Comparison of ENCODE assay signal across 23 cellular contexts in genomic region chr3:97057365-97057764, GRCh38.
DNase-seq lines count a peak whose midpoint lies in the region; ATAC-seq, FAIRE-seq and TF ChIP-seq lines count a peak whose summit lies in the region.
"Had no signal": no experiment of that assay in that cellular context is flagged by ENCODE, and none has a peak within 500 bp of the region (broad histone marks: within the 10 kb centered on the region; RNA-seq: fewer than 3 reads in every experiment).

No MANE protein-coding gene starts in this region.

- ATAC-seq in A549 (no peak), GM23338 (no peak), GM12878 (no peak), HG02973 (IDR thresholded peaks at IDR 0.05; ENCODE audit: unreplicated experiment) (no peak)
- ATAC-seq: CD8-positive, alpha-beta T cell had no signal

- FAIRE-seq in A549 (lab: Jason Lieb, UNC) (no peak), GM12878 (lab: Jason Lieb, UNC) (no peak), H1 (lab: Jason Lieb, UNC) (no peak), GM19239 (lab: Jason Lieb, UNC) (no peak)
- FAIRE-seq: D721Med, G401.6, GM12892, GM18507 had no signal

- no peaks in the 10 kb centered on the region for H3K4me1 Mint-ChIP-seq in GM23338
- H3K4me1 Mint-ChIP-seq: B cell had no signal

- H3K9ac ChIP-seq in GM12878 (ENCODE audit: control insufficient read depth, insufficient read depth, low read length) (no peak overlapping the region), H1 (replicated peaks in 1 of 4; ENCODE audit: extremely low read depth in 1 of 4, low read depth in 3 of 4, low read length in 3 of 4) (no peak overlapping the region; a peak in 1 of 7 replicates)
- H3K9ac ChIP-seq: BLaER1 treated with 17β-estradiol and CSF1 and Interleukin-3, amounts not matched to agents 10 nM and 100 nM had no signal

- no peak for TF ChIP-seq CTCF in A549 (IDR thresholded peaks at IDR 0.05)
- no peak for TF ChIP-seq CTCF in GM23338 (conservative IDR thresholded peaks at IDR 0.05; ENCODE audit: low read depth in 2 of 2)
- TF ChIP-seq CTCF in GM12878 (IDR thresholded peaks at IDR 0.05 in 2 of 3, conservative IDR thresholded peaks at IDR 0.05 in 1 of 3; ENCODE audit: control insufficient read depth in 2 of 3, extremely low read depth in 1 of 3, insufficient read depth in 1 of 3, low read depth in 3 of 3, low read length in 3 of 3): no peak
- TF ChIP-seq CTCF in H1 (IDR thresholded peaks at IDR 0.05; ENCODE audit: control extremely low read depth in 1 of 3, insufficient read depth in 1 of 3, low read depth in 1 of 3, low read length in 3 of 3): no peak

- H2BK120ac ChIP-seq in H1 (replicated peaks; ENCODE audit: low read depth, low read length): no peak overlapping the region

- H3K79me1 ChIP-seq in H1 (ENCODE audit: low read depth, low read length): no peaks in the 10 kb centered on the region

- no peak overlapping the region for H2BK5ac ChIP-seq in H1 (ENCODE audit: low read depth, low read length)

- H3K9me3 ChIP-seq in A549 (no peaks in the 10 kb centered on the region), GM12878 (replicated peaks; ENCODE audit: control insufficient read depth, insufficient read depth, low read length) (no peaks in the 10 kb centered on the region), H1 (ENCODE audit: insufficient read depth in 2 of 2, low read depth in 1 of 2, low read length in 1 of 2) (no peaks in the 10 kb centered on the region)
- H3K9me3 ChIP-seq: Caco-2 had no signal

- 6% methylated on average over 3 of the region's 3 CpGs for WGBS in A549 (ENCODE audit: missing lambda C conversion rate)
- WGBS in GM12878 (ENCODE audit: insufficient coverage, insufficient replicate concordance, low lambda C conversion rate, missing lambda C conversion rate): 27% methylated on average over 3 of the region's 3 CpGs
- WGBS in H1 (ENCODE audit: extremely low coverage in 1 of 2, insufficient coverage in 1 of 2, insufficient read length in 1 of 2, insufficient replicate concordance in 2 of 2, low coverage in 1 of 2, low lambda C conversion rate in 2 of 2, missing lambda C conversion rate in 1 of 2), 2 experiments: 90% methylated on average over 3 of the region's 3 CpGs; no CpG with 5 or more reads in 1 of the 2 experiments

- H3K18ac ChIP-seq in H1 (ENCODE audit: extremely low read depth, low read length): no peak overlapping the region

- intact Hi-C loops in GM12878 (cut with micrococcal nuclease; ENCODE audit: unreplicated experiment): no loop called here

- no peak overlapping the region for H2BK12ac ChIP-seq in H1 (ENCODE audit: low read depth, low read length)

- H3K23ac ChIP-seq in H1 (ENCODE audit: insufficient read length): no peak overlapping the region

- peaks cover 3% of the 10 kb centered on the region; the same call in 2 of the 3 replicates for H3K9me3 Mint-ChIP-seq in GM23338

- H4K5ac ChIP-seq in H1 (ENCODE audit: insufficient read length, low read depth, low read length): no peak overlapping the region

- CTCF ChIA-PET in A549 (lab: Yijun Ruan, JAX): interaction anchor here (0.6 kb wide), 1 partner anchor 99 kb away, joined by 3 read pairs; no protein-coding TSS in a partner anchor
- CTCF ChIA-PET in GM12878 (lab: Yijun Ruan, JAX): interaction anchor here (0.8 kb wide), 1 partner anchor 11 kb away, joined by 3 read pairs; no protein-coding TSS in a partner anchor
- CTCF ChIA-PET in H1 (lab: Charles Lee; ENCODE audit: partially characterized antibody): no interaction called here

- H4K91ac ChIP-seq in H1 (replicated peaks; ENCODE audit: insufficient read length, low read length): no peak overlapping the region

- H3K9me2 ChIP-seq in GM23338 (ENCODE audit: insufficient read depth): no peaks in the 10 kb centered on the region

- H3K4me3 Mint-ChIP-seq in GM23338: no peak overlapping the region
- H3K4me3 Mint-ChIP-seq: B cell; CD4-positive, alpha-beta T cell; CD8-positive, alpha-beta T cell had no signal

- no peak overlapping the region for H3K27ac Mint-ChIP-seq in GM23338
- H3K27ac Mint-ChIP-seq: B cell; CD4-positive, alpha-beta T cell; CD8-positive, alpha-beta T cell had no signal

- DNase-seq in A549 (ENCODE audit: low read depth in 1 of 2, low spot score in 1 of 2) (no peak), GM23338 (ENCODE audit: low spot score) (no peak), GM12878 (ENCODE audit: low read depth, low spot score) (no peak), H1 (ENCODE audit: low read depth in 1 of 2, low spot score in 2 of 2) (no peak), Kasumi-1 (lab: John Stamatoyannopoulos, UW) (no peak), GM19239 (ENCODE audit: insufficient read length, low spot score) (no peak), OCI-M1 (lab: John Stamatoyannopoulos, UW) (no peak)
- DNase-seq: 8988T; AML-193; Caco-2; Calu3; CD4-positive, alpha-beta T cell; CD8-positive, alpha-beta T cell; DMS79 treated with DMSO at 0.1 percent for 48 hours; GF-D8 had no signal

- H3K4me2 ChIP-seq in A549 (no peak overlapping the region), GM23338 (no peak overlapping the region), GM12878 (ENCODE audit: control insufficient read depth, insufficient read depth) (no peak overlapping the region), H1 (ENCODE audit: insufficient read depth in 1 of 2, low read depth in 2 of 2, low read length in 2 of 2) (no peak overlapping the region)
- H3K4me2 ChIP-seq: BLaER1 treated with 17β-estradiol and CSF1 and Interleukin-3, amounts not matched to agents 10 nM and 100 nM had no signal

- no peak overlapping the region for H4K8ac ChIP-seq in H1 (ENCODE audit: extremely low read depth, insufficient read depth, low read length)

- BruUV-seq in GM12878 (replicated peaks; lab: Mats Ljungman, UMichigan): no TSS peak

- no peak for TF ChIP-seq POLR2A in A549 (IDR thresholded peaks at IDR 0.05; ENCODE audit: low read length)
- no peak for TF ChIP-seq POLR2A in GM12878 (IDR thresholded peaks at IDR 0.05; ENCODE audit: low read depth, low read length)
- no peak for TF ChIP-seq POLR2A in H1 (IDR thresholded peaks at IDR 0.05; ENCODE audit: control extremely low read depth in 1 of 2, low read depth in 2 of 2, low read length in 2 of 2)

- H2BK15ac ChIP-seq in H1 (ENCODE audit: low read length): no peak overlapping the region

- H3K36me3 Mint-ChIP-seq in GM23338 (ENCODE audit: low read depth): peaks cover 5% of the 10 kb centered on the region; the same call in 2 of the 3 replicates
- H3K36me3 Mint-ChIP-seq: CD8-positive, alpha-beta T cell had no signal

- H3K4me3 ChIP-seq in A549 (no peak overlapping the region), GM23338 (no peak overlapping the region), GM12878 (no peak overlapping the region), H1 (ENCODE audit: extremely low read depth in 1 of 4, insufficient read depth in 2 of 4, low read depth in 3 of 4, low read length in 4 of 4) (no peak overlapping the region)
- H3K4me3 ChIP-seq: BLaER1 treated with 17β-estradiol and CSF1 and Interleukin-3, amounts not matched to agents 10 nM and 100 nM had no signal

- H3K56ac ChIP-seq in H1 (replicated peaks; ENCODE audit: insufficient read length, low read depth, low read length): no peak overlapping the region

- no peaks in the 10 kb centered on the region for H3F3A ChIP-seq in GM23338 (replicated peaks; ENCODE audit: low read depth)

- TF ChIP-seq RAD21 in A549 (conservative IDR thresholded peaks at IDR 0.05 in 1 of 2, IDR thresholded peaks at IDR 0.05 in 1 of 2): no peak
- no peak for TF ChIP-seq RAD21 in GM12878 (IDR thresholded peaks at IDR 0.05; ENCODE audit: insufficient read depth, low read depth, low read length)
- TF ChIP-seq RAD21 in H1 (IDR thresholded peaks at IDR 0.05 in 1 of 2, conservative IDR thresholded peaks at IDR 0.05 in 1 of 2; ENCODE audit: low read depth in 2 of 2, low read length in 2 of 2): no peak

- SMC1A ChIA-PET in GM12878 (lab: Charles Lee; ENCODE audit: uncharacterized antibody, unreplicated experiment): no interaction called here

- POLR2A ChIA-PET in A549 (lab: Yijun Ruan, JAX): no interaction called here
- POLR2A ChIA-PET in GM12878 (lab: Charles Lee): no interaction called here
- POLR2A ChIA-PET in H1 (lab: Charles Lee; ENCODE audit: partially characterized antibody): no interaction called here

- RAD21 ChIA-PET in GM12878 (lab: Charles Lee; ENCODE audit: unreplicated experiment): no interaction called here

- TF ChIP-seq EP300 in A549 (IDR thresholded peaks at IDR 0.05) (no peak), GM12878 (IDR thresholded peaks at IDR 0.05; ENCODE audit: borderline replicate concordance in 1 of 2, control insufficient read depth in 1 of 2, low read depth in 2 of 2, low read length in 2 of 2) (no peak), H1 (IDR thresholded peaks at IDR 0.05; ENCODE audit: borderline replicate concordance in 1 of 2, low read depth in 2 of 2, low read length in 2 of 2) (no peak)

- H2AFZ ChIP-seq in GM23338 (peak overlapping the region; percentile 74; the same call in 1 of the 2 replicates), GM12878 (ENCODE audit: control insufficient read depth, low read depth, low read length) (no peak overlapping the region), H1 (ENCODE audit: low read length) (0 out of 2 replicates have a peak overlapping the region, but pooled peaks have one; percentile 38)

- H2BK20ac ChIP-seq in H1 (ENCODE audit: low read length): no peak overlapping the region

- H4K20me1 ChIP-seq in GM23338 (replicated peaks; ENCODE audit: insufficient read depth) (no peaks in the 10 kb centered on the region; the same call in 1 of the 2 replicates), GM12878 (ENCODE audit: control insufficient read depth, insufficient read depth) (no peaks in the 10 kb centered on the region), H1 (replicated peaks in 1 of 2; ENCODE audit: control insufficient read depth in 1 of 2, insufficient read depth in 2 of 2, low read length in 2 of 2) (no peaks in the 10 kb centered on the region)
- H4K20me1 ChIP-seq: BLaER1 treated with 17β-estradiol and CSF1 and Interleukin-3, amounts not matched to agents 10 nM and 100 nM had no signal

- no peaks in the 10 kb centered on the region for H3K27me3 Mint-ChIP-seq in GM23338 (ENCODE audit: insufficient read depth, low read depth, poor library complexity)
- H3K27me3 Mint-ChIP-seq: B cell; CD4-positive, alpha-beta T cell had no signal

- H3K23me2 ChIP-seq in H1 (ENCODE audit: low read depth, low read length): no peaks in the 10 kb centered on the region

- H3K4ac ChIP-seq in H1 (replicated peaks; ENCODE audit: insufficient read length, low read depth, low read length): no peak overlapping the region

- H3K27ac ChIP-seq in A549: no peak overlapping the region
- no peak overlapping the region for H3K27ac ChIP-seq in GM23338 (ENCODE audit: low read depth)
- no peak overlapping the region for H3K27ac ChIP-seq in GM12878 (ENCODE audit: control insufficient read depth, insufficient read depth)
- H3K27ac ChIP-seq in H1 (ENCODE audit: low read depth, low read length): no peak overlapping the region
- H3K27ac ChIP-seq: BLaER1 treated with 17β-estradiol and CSF1 and Interleukin-3, amounts not matched to agents 10 nM and 100 nM; C4-2B had no signal

- H3K79me2 ChIP-seq in GM23338 (replicated peaks; ENCODE audit: insufficient read depth): no peaks in the 10 kb centered on the region
- no peaks in the 10 kb centered on the region for H3K79me2 ChIP-seq in GM12878 (ENCODE audit: control insufficient read depth, insufficient read depth, low read length)
- H3K79me2 ChIP-seq in H1 (ENCODE audit: control insufficient read depth in 1 of 2, insufficient read depth in 2 of 2, low read length in 2 of 2): no peaks in the 10 kb centered on the region

- H3K27me3 ChIP-seq in GM23338 (ENCODE audit: insufficient read depth) (no peaks in the 10 kb centered on the region), GM12878 (replicated peaks in 1 of 2; ENCODE audit: control insufficient read depth in 2 of 2, insufficient read depth in 2 of 2, low read length in 1 of 2) (no peaks in the 10 kb centered on the region), H1 (replicated peaks in 1 of 4; ENCODE audit: control insufficient read depth in 3 of 4, extremely low read depth in 1 of 4, insufficient read depth in 3 of 4, low read length in 3 of 4) (no peaks in the 10 kb centered on the region)
- H3K27me3 ChIP-seq: BLaER1 treated with 17β-estradiol and CSF1 and Interleukin-3, amounts not matched to agents 10 nM and 100 nM had no signal

- H3K36me3 ChIP-seq in GM23338 (ENCODE audit: insufficient read depth) (no peaks in the 10 kb centered on the region), GM12878 (ENCODE audit: control insufficient read depth in 2 of 2, insufficient read depth in 2 of 2, low read length in 1 of 2) (no peaks in the 10 kb centered on the region), H1 (ENCODE audit: control insufficient read depth in 2 of 4, insufficient read depth in 4 of 4, low read length in 3 of 4) (no peaks in the 10 kb centered on the region)
- H3K36me3 ChIP-seq: BLaER1 treated with 17β-estradiol and CSF1 and Interleukin-3, amounts not matched to agents 10 nM and 100 nM had no signal

- no peak overlapping the region for H2AK5ac ChIP-seq in H1 (ENCODE audit: low read depth, low read length)

- in situ Hi-C loops in GM12878 (cut with MboI): no loop called here

- H3K14ac ChIP-seq in H1 (ENCODE audit: insufficient read length): no peak overlapping the region

- H3K4me1 ChIP-seq in A549 (no peaks in the 10 kb centered on the region), GM23338 (ENCODE audit: insufficient read depth) (no peaks in the 10 kb centered on the region), GM12878 (ENCODE audit: control insufficient read depth, insufficient read depth, low read length) (no peaks in the 10 kb centered on the region), H1 (replicated peaks in 1 of 4; ENCODE audit: control insufficient read depth in 3 of 4, insufficient read depth in 4 of 4, low read length in 3 of 4) (no peaks in the 10 kb centered on the region)
- H3K4me1 ChIP-seq: BLaER1 treated with 17β-estradiol and CSF1 and Interleukin-3, amounts not matched to agents 10 nM and 100 nM; Caco-2 had no signal
